ENCODE assay signal across 13 cellular contexts in genomic region chr4:109574931-109575804, GRCh38. TPM values are rescaled to one million over a fixed set of nuclear protein-coding genes. Genes with fewer than 3 reads are reported as not detected.
DNase-seq lines count a peak whose midpoint lies in the region; ATAC-seq and TF ChIP-seq lines count a peak whose summit lies in the region.
"Had no signal": no experiment of that assay in that cellular context is flagged by ENCODE, and none has a peak within 500 bp of the region (broad histone marks: within the 10 kb centered on the region; RNA-seq: fewer than 3 reads in every experiment).

No MANE protein-coding gene starts in this region.

- TF ChIP-seq CTCF in nephron progenitor cell (IDR thresholded peaks at IDR 0.05) = no peak

- POLR2A ChIA-PET in naive thymus-derived CD8-positive, alpha-beta T cell (lab: Charles Lee) = interaction anchor here (0.8 to 2.7 kb wide), 3 partner anchors 13 to 16 kb away, joined by 4 to 15 read pairs (median 4); partner anchors contain the start of gene MCUB

- H3K27ac Mint-ChIP-seq in T-helper 17 cell (peak overlapping the region; percentile 9), nephron progenitor cell (no peak overlapping the region)
- peak overlapping the region in 9 of 10 donors; percentile 42 to 90 (median 70) for H3K27ac Mint-ChIP-seq in naive thymus-derived CD8-positive, alpha-beta T cell

- H3K27me3 Mint-ChIP-seq in activated T-cell treated with anti-CD3 and anti-CD28 coated beads, Interleukin-2, amount 50 U/mL, for 4 hours (ENCODE audit: low read depth) = no peaks in the 10 kb centered on the region
- H3K27me3 Mint-ChIP-seq in T-helper 17 cell (no peaks in the 10 kb centered on the region), nephron progenitor cell (ENCODE audit: low read depth, poor library complexity) (no peaks in the 10 kb centered on the region)
- no peaks in the 10 kb centered on the region for H3K27me3 Mint-ChIP-seq in naive thymus-derived CD8-positive, alpha-beta T cell

- H3K36me3 Mint-ChIP-seq in activated T-cell treated with anti-CD3 and anti-CD28 coated beads, Interleukin-2, amount 50 U/mL, for 4 hours (ENCODE audit: insufficient read depth) = peaks cover 28% of the 10 kb centered on the region
- H3K36me3 Mint-ChIP-seq in T-helper 17 cell (ENCODE audit: low read depth) (peaks cover 5% of the 10 kb centered on the region), nephron progenitor cell (ENCODE audit: low read depth) (no peaks in the 10 kb centered on the region)
- peaks cover 11 to 36% (median 33%) of the 10 kb centered on the region in 3 donors for H3K36me3 Mint-ChIP-seq in naive thymus-derived CD8-positive, alpha-beta T cell

- H3K4me3 Mint-ChIP-seq in activated T-cell treated with anti-CD3 and anti-CD28 coated beads, Interleukin-2, amount 50 U/mL, for 4 hours = peak overlapping the region; percentile 57
- H3K4me3 Mint-ChIP-seq in T-helper 17 cell (peak overlapping the region; percentile 22), nephron progenitor cell (no peak overlapping the region)
- H3K4me3 Mint-ChIP-seq in naive thymus-derived CD8-positive, alpha-beta T cell = peak overlapping the region in 8 of 10 donors; percentile 3 to 78 (median 64)

- DNase-seq in activated T-cell treated with anti-CD3 and anti-CD28 coated beads, Interleukin-2, amount 50 U/mL, for 4 hours = no peak
- no peak for DNase-seq in activated T-cell treated with anti-CD3 and anti-CD28 coated beads, Interleukin-2, amount 50 U/mL, for 48 hours
- DNase-seq in T-helper 17 cell = no peak
- no peak for DNase-seq in naive thymus-derived CD8-positive, alpha-beta T cell
- no peak for DNase-seq in nephron progenitor cell
- no peak for DNase-seq in NCI-H1048 (lab: John Stamatoyannopoulos, UW)
- DNase-seq: cortex of kidney, hippocampal formation, Karpas-422, posterior cingulate gyrus had no signal

- ATAC-seq in activated T-cell treated with anti-CD3 and anti-CD28 coated beads, Interleukin-2, amount 50 U/mL, for 4 hours = peak; percentile 48 to 70
- ATAC-seq in GM19351 (IDR thresholded peaks at IDR 0.05; ENCODE audit: unreplicated experiment) = peak; percentile 44
- ATAC-seq in T-helper 17 cell = peak; percentile 76
- peak; percentile 46 to 56 for ATAC-seq in naive thymus-derived CD8-positive, alpha-beta T cell
- ATAC-seq in HG02970 (IDR thresholded peaks at IDR 0.05; ENCODE audit: low FRiP score, unreplicated experiment) = no peak

- H3K4me1 Mint-ChIP-seq in activated T-cell treated with anti-CD3 and anti-CD28 coated beads, Interleukin-2, amount 50 U/mL, for 4 hours (ENCODE audit: low read depth) = peaks cover 62% of the 10 kb centered on the region
- H3K4me1 Mint-ChIP-seq in T-helper 17 cell = peaks cover 49% of the 10 kb centered on the region
- peaks cover 34 to 74% (median 70%) of the 10 kb centered on the region in 4 donors for H3K4me1 Mint-ChIP-seq in naive thymus-derived CD8-positive, alpha-beta T cell
- H3K4me1 Mint-ChIP-seq in nephron progenitor cell = no peaks in the 10 kb centered on the region

- H3K9me3 ChIP-seq in T-helper 17 cell (ENCODE audit: control insufficient read depth, low read length, poor library complexity, severe bottlenecking) = no peaks in the 10 kb centered on the region
- H3K9me3 ChIP-seq: suprapubic skin had no signal

- peaks cover 3% of the 10 kb centered on the region for H3K9me3 Mint-ChIP-seq in activated T-cell treated with anti-CD3 and anti-CD28 coated beads, Interleukin-2, amount 50 U/mL, for 4 hours
- H3K9me3 Mint-ChIP-seq in naive thymus-derived CD8-positive, alpha-beta T cell = peaks cover 0 to 4% (median 0%) of the 10 kb centered on the region in 9 donors
- H3K9me3 Mint-ChIP-seq in nephron progenitor cell = peaks cover 17% of the 10 kb centered on the region

RNA-seq across cellular contexts. Expression of gene MCUB, which starts 15.1 kb away (rescaled TPM):
- 10 to 100 TPM; 52.2 to 74.7 (median 62.0) TPM for total RNA-seq in activated T-cell treated with anti-CD3 and anti-CD28 coated beads, Interleukin-2, amount 50 U/mL, for 4 hours
- 10 to 100 TPM; 81.0 to 90.0 TPM for total RNA-seq in T-helper 17 cell
- total RNA-seq in naive thymus-derived CD8-positive, alpha-beta T cell = 100 to 1,000 TPM; 147 to 153 TPM
- 100 to 1,000 TPM; 160 to 201 (median 197) TPM for polyA plus RNA-seq in naive thymus-derived CD8-positive, alpha-beta T cell
